In genomic region chr7:139341058-139341775, GRCh38 we compare ENCODE assay signal across 8 cellular contexts. TPM values are rescaled to one million over a fixed set of nuclear protein-coding genes. Genes with fewer than 3 reads are reported as not detected.
A peak's percentile ranks its signal among the peaks of the same experiment; 100 is the strongest.
DNase-seq lines count a peak whose midpoint lies in the region; ATAC-seq, FAIRE-seq and TF ChIP-seq lines count a peak whose summit lies in the region.

TSS of gene FMC1 (plus strand) at chr7:139341337. CDS start at chr7:139341385, 48 bp downstream.

- H3K4me2 ChIP-seq in keratinocyte (ENCODE audit: control insufficient read depth, extremely low read depth, insufficient read depth, low read depth, low read length): peak within 1 kb of the TSS; percentile 100

- FAIRE-seq in keratinocyte (lab: Jason Lieb, UNC): peak; percentile 26

- no peaks in the 10 kb centered on the region for H3K9me3 ChIP-seq in keratinocyte (ENCODE audit: control insufficient read depth, low read depth, low read length)

- peak within 1 kb of the TSS; percentile 99 for H2AFZ ChIP-seq in keratinocyte (ENCODE audit: control insufficient read depth, low read length)

- peak within 1 kb of the TSS; percentile 97 for H3K4me3 ChIP-seq in AG10803 (ENCODE audit: low read length)
- peak within 1 kb of the TSS; percentile 74 to 97 (median 97) for H3K4me3 ChIP-seq in keratinocyte (ENCODE audit: control insufficient read depth in 2 of 3, extremely low read depth in 1 of 3, insufficient read depth in 2 of 3, low read depth in 1 of 3, low read length in 3 of 3)

- TF ChIP-seq CTCF in AG10803 (conservative IDR thresholded peaks at IDR 0.05; ENCODE audit: low read length) (peak; percentile 44), keratinocyte (optimal IDR thresholded peaks at IDR 0.05 in 1 of 3, IDR thresholded peaks at IDR 0.05 in 1 of 3, conservative IDR thresholded peaks at IDR 0.05 in 1 of 3; ENCODE audit: extremely low read depth in 1 of 3, insufficient read depth in 2 of 3, low read length in 3 of 3) (peak; percentile 23 to 54 (median 29))

- peak; percentile 94 for DNase-seq in AG10803 (ENCODE audit: low read depth)
- peak; percentile 95 for DNase-seq in NCI-H2227 (lab: John Stamatoyannopoulos, UW; ENCODE audit: unreplicated experiment)
- DNase-seq in activated CD4-positive, CD25-positive, alpha-beta regulatory T cell (lab: John Stamatoyannopoulos, UW): peak; percentile 67 to 75 (median 70)
- peak; percentile 84 for DNase-seq in central memory CD4-positive, alpha-beta T cell
- peak; percentile 60 for DNase-seq in keratinocyte (ENCODE audit: low read depth, low spot score)
- peak; percentile 72 to 87 (median 77) for DNase-seq in stimulated activated CD4-positive, alpha-beta T cell treated with anti-CD3 and anti-CD28 coated beads, Interleukin-12 subunit alpha, Interleukin-12 subunit beta, amount 100 ng/mL, for 48 hours (ENCODE audit: low read depth in 2 of 3, low spot score in 1 of 3)

- peak within 1 kb of the TSS; percentile 90 for H3K27ac ChIP-seq in keratinocyte (ENCODE audit: control insufficient read depth, insufficient read depth, low read length)

- peaks cover 0 to 4% of the 10 kb centered on the region in 2 experiments for H3K36me3 ChIP-seq in keratinocyte (ENCODE audit: control insufficient read depth in 2 of 2, extremely low read depth in 1 of 2, insufficient read depth in 2 of 2, low read length in 2 of 2)

- dilution Hi-C loops in keratinocyte (cut with MboI; ENCODE audit: extremely low pct_ligation_motif_present, low sequenced_read_pairs): no loop called here

- H4K20me1 ChIP-seq in keratinocyte (ENCODE audit: control insufficient read depth, extremely low read depth, insufficient read depth, low read length): no peaks in the 10 kb centered on the region

- peak; percentile 60 for ATAC-seq in GM18909 (IDR thresholded peaks at IDR 0.05; ENCODE audit: poor library complexity, unreplicated experiment)
- ATAC-seq in HG03159 (IDR thresholded peaks at IDR 0.05; ENCODE audit: unreplicated experiment): peak; percentile 51

- no peaks in the 10 kb centered on the region for H3K27me3 ChIP-seq in keratinocyte (ENCODE audit: control insufficient read depth, extremely low read depth, insufficient read depth, low read length)

- H3K9me1 ChIP-seq in keratinocyte (ENCODE audit: control insufficient read depth, extremely low read depth, insufficient read depth, low read length): no peaks in the 10 kb centered on the region

- H3K4me1 ChIP-seq in keratinocyte (ENCODE audit: control insufficient read depth, extremely low read depth, insufficient read depth, low read length): peaks cover 5% of the 10 kb centered on the region

- peak within 1 kb of the TSS; percentile 99 for H3K9ac ChIP-seq in keratinocyte (ENCODE audit: control insufficient read depth, extremely low read depth, insufficient read depth, low read length)

- H3K79me2 ChIP-seq in keratinocyte (ENCODE audit: control insufficient read depth, insufficient read depth, low read length): peaks cover 14% of the 10 kb centered on the region

RNA-seq across cellular contexts. Expression of gene FMC1, which starts in this region (rescaled TPM):
- 7.1 to 7.8 TPM (median 7.4 TPM) in 3 replicates for polyA plus RNA-seq in keratinocyte
- 0.26 TPM for polyA plus RNA-seq in keratinocyte (2011; ENCODE audit: low read depth)
- 4.8 and 6.0 TPM in 2 replicates for polyA plus RNA-seq in keratinocyte (2011; cell fraction: cytosol; rRNA removed)
- polyA plus RNA-seq in keratinocyte (2011; cell fraction: nucleus; rRNA removed): 5.9 and 6.9 TPM in 2 replicates
- 6.1 and 11.3 TPM in 2 replicates for polyA plus RNA-seq in keratinocyte (2012; ENCODE audit: low replicate concordance)
- 0.80 to 3.5 TPM (median 1.6 TPM) in 3 replicates for polyA minus RNA-seq in keratinocyte
- polyA minus RNA-seq in keratinocyte (2011; cell fraction: cytosol; rRNA and poly(A)+ RNA removed): 4.4 TPM
- polyA minus RNA-seq in keratinocyte (2011; cell fraction: nucleus; rRNA and poly(A)+ RNA removed): 0.95 and 2.1 TPM in 2 replicates

Comparison
In these comparisons a context has a peak if more than half of its experiments do, and no peak if none do; other contexts are left out.
1. Peak in every context shown above with its lines: DNase-seq, ATAC-seq, H3K4me3 ChIP-seq and H3K27ac ChIP-seq.